35 cellular contexts compared by ENCODE assay signal in the genomic region with DNA sequence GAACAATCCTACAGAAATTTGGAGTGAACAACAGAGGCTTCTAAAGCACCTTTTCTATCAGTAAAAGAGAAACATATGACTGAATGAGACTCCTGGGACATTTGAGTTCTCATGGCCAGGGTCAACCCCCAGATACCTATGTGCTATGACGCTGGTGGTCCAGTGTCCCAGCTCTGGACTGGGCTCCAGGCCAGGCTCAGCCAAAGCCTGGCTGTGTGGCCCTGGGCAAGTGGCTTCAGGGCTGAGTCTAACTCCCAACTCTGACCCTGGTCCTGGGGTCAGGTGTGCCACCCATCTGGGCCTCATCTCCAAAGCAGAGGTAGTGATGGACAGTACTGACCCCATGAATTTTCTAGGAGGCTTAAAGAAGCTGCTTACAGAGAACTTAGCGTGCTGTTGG.
"Had no signal": no experiment of that assay in that cellular context is flagged by ENCODE, and none has a peak within 500 bp of the region (broad histone marks: within the 10 kb centered on the region; RNA-seq: fewer than 3 reads in every experiment).

No MANE protein-coding gene starts in this region.

- H3K36me3 ChIP-seq: MG63 had no signal

- H3K4me3 ChIP-seq: MG63 had no signal

- H3K27ac ChIP-seq: KMS-11 had no signal

- H3K4me2 ChIP-seq: KMS-11 had no signal

- H3K27me3 ChIP-seq: MG63 had no signal

- H3K9me3 ChIP-seq: MG63 had no signal

- DNase-seq: Karpas-422, Kasumi-1, MG63, MM.1S, MV-4-11, NCI-H1048, NCI-H1092, NCI-H1092 treated with DMSO at 0.1 percent for 48 hours, NCI-H1105, NCI-H1105 treated with DMSO at 0.1 percent for 48 hours, NCI-H1417, NCI-H1417 treated with DMSO at 0.1 percent for 48 hours, NCI-H1436, NCI-H1436 treated with DMSO at 0.1 percent for 48 hours, NCI-H146, NCI-H1694, NCI-H1694 treated with DMSO at 0.1 percent for 48 hours, NCI-H187, NCI-H187 treated with DMSO at 0.1 percent for 48 hours, NCI-H2029 treated with DMSO at 0.1 percent for 48 hours, NCI-H2081, NCI-H2081 treated with DMSO at 0.1 percent for 48 hours, NCI-H2107, NCI-H2171, NCI-H2171 treated with DMSO at 0.1 percent for 48 hours, NCI-H2227 treated with DMSO at 0.1 percent for 48 hours, NCI-H226, NCI-H345, NCI-H446, NCI-H446 treated with DMSO at 0.1 percent for 48 hours, NCI-H510A, NCI-H510A treated with DMSO at 0.1 percent for 48 hours, NCI-H524, NCI-H524 treated with DMSO at 0.1 percent for 48 hours had no signal

- H3K9ac ChIP-seq: KMS-11 had no signal
